22 cellular contexts compared by ENCODE assay signal in the genomic region with DNA sequence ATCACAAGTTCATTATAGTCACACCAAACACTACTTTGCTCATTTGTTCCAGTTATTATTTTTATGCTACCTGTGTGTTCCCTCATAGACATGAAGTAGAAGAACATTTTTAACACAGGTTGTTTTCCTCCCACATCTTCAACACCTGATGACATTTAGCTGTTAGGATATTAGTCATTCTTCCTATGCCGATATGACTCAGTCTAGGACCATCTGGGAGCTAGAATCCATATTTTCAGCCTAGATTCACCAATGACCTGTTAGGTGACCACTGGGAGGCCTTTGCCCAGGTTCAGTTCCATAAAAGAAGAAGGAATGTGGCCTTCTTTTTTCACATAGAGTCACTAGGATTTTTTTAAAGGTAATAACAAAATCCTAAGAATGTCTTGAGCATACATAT.
"Had no signal": no experiment of that assay in that cellular context is flagged by ENCODE, and none has a peak within 500 bp of the region (broad histone marks: within the 10 kb centered on the region; RNA-seq: fewer than 3 reads in every experiment).

No MANE protein-coding gene starts in this region.

- H3K4me3 ChIP-seq: coronary artery, gastroesophageal sphincter, heart left ventricle, left ventricle myocardium inferior, right atrium auricular region, suprapubic skin had no signal

- H3K4me3 Mint-ChIP-seq: activated CD4-positive, alpha-beta T cell treated with anti-CD3 and anti-CD28 coated beads, Interleukin-2, amount 10 ng/mL, durations not matched to agents 7 days and 5 days; activated naive CD4-positive, alpha-beta T cell treated with anti-CD3 and anti-CD28 coated beads, Interleukin-2, amount 10 ng/mL, durations not matched to agents 7 days and 5 days; activated naive CD8-positive, alpha-beta T cell treated with anti-CD3 and anti-CD28 coated beads, Interleukin-2, amount 50 U/mL, for 24 hours; memory B cell; neural crest cell; stimulated activated naive CD8-positive, alpha-beta T cell treated with anti-CD3 and anti-CD28 coated beads, Interleukin-15, Interleukin-2, amounts not matched to agents 100 ng/mL and 50 ng/mL, for 24 hours had no signal

- H3K27ac Mint-ChIP-seq: activated CD4-positive, alpha-beta T cell treated with anti-CD3 and anti-CD28 coated beads, Interleukin-2, amount 10 ng/mL, durations not matched to agents 7 days and 5 days; activated naive CD4-positive, alpha-beta T cell treated with anti-CD3 and anti-CD28 coated beads, Interleukin-2, amount 10 ng/mL, durations not matched to agents 7 days and 5 days; activated naive CD8-positive, alpha-beta T cell treated with anti-CD3 and anti-CD28 coated beads, Interleukin-2, amount 50 U/mL, for 24 hours; memory B cell; progenitor cell of endocrine pancreas; stimulated activated naive CD8-positive, alpha-beta T cell treated with anti-CD3 and anti-CD28 coated beads, Interleukin-15, Interleukin-2, amounts not matched to agents 100 ng/mL and 50 ng/mL, for 24 hours had no signal

- H3K4me1 ChIP-seq: gastroesophageal sphincter, heart left ventricle, left ventricle myocardium inferior, right atrium auricular region, suprapubic skin had no signal

- H3K9me3 Mint-ChIP-seq: activated CD4-positive, alpha-beta T cell treated with anti-CD3 and anti-CD28 coated beads, Interleukin-2, amount 10 ng/mL, durations not matched to agents 7 days and 5 days; activated naive CD4-positive, alpha-beta T cell treated with anti-CD3 and anti-CD28 coated beads, Interleukin-2, amount 10 ng/mL, durations not matched to agents 7 days and 5 days; activated naive CD8-positive, alpha-beta T cell treated with anti-CD3 and anti-CD28 coated beads, Interleukin-2, amount 50 U/mL, for 24 hours; memory B cell; neural crest cell; stimulated activated naive CD8-positive, alpha-beta T cell treated with anti-CD3 and anti-CD28 coated beads, Interleukin-15, Interleukin-2, amounts not matched to agents 100 ng/mL and 50 ng/mL, for 24 hours had no signal

- H3K27me3 ChIP-seq: brain microvascular endothelial cell, gastroesophageal sphincter, heart left ventricle, right atrium auricular region, suprapubic skin had no signal

- H3K27me3 Mint-ChIP-seq: activated CD4-positive, alpha-beta T cell treated with anti-CD3 and anti-CD28 coated beads, Interleukin-2, amount 10 ng/mL, durations not matched to agents 7 days and 5 days; activated naive CD4-positive, alpha-beta T cell treated with anti-CD3 and anti-CD28 coated beads, Interleukin-2, amount 10 ng/mL, durations not matched to agents 7 days and 5 days; activated naive CD8-positive, alpha-beta T cell treated with anti-CD3 and anti-CD28 coated beads, Interleukin-2, amount 50 U/mL, for 24 hours; stimulated activated naive CD8-positive, alpha-beta T cell treated with anti-CD3 and anti-CD28 coated beads, Interleukin-15, Interleukin-2, amounts not matched to agents 100 ng/mL and 50 ng/mL, for 24 hours had no signal

- DNase-seq: activated CD4-positive, alpha-beta T cell treated with anti-CD3 and anti-CD28 coated beads, Interleukin-2, amount 10 ng/mL, durations not matched to agents 7 days and 5 days; activated CD4-positive, CD25-positive, alpha-beta regulatory T cell; activated CD8-positive, alpha-beta memory T cell treated with anti-CD3 and anti-CD28 coated beads for 24 hours; activated CD8-positive, alpha-beta memory T cell treated with anti-CD3 and anti-CD28 coated beads, Interleukin-2, amount 50 U/mL, for 48 hours; activated effector memory CD4-positive, alpha-beta T cell treated with Interleukin-2 at 50 U/mL for 16 hours; activated naive CD4-positive, alpha-beta T cell treated with anti-CD3 and anti-CD28 coated beads, Interleukin-2, amount 10 ng/mL, durations not matched to agents 7 days and 5 days; activated naive CD8-positive, alpha-beta T cell treated with anti-CD3 and anti-CD28 coated beads, Interleukin-2, amount 50 U/mL, for 24 hours; activated T-cell treated with anti-CD3 and anti-CD28 coated beads, Interleukin-2, amount 50 U/mL, for 48 hours; anterior cingulate cortex; brain microvascular endothelial cell; heart left ventricle; left ventricle myocardium inferior; T-helper 9 cell had no signal

- H3K36me3 Mint-ChIP-seq: activated naive CD4-positive, alpha-beta T cell treated with anti-CD3 and anti-CD28 coated beads, Interleukin-2, amount 10 ng/mL, durations not matched to agents 7 days and 5 days had no signal

- H3K9me3 ChIP-seq: gastroesophageal sphincter, heart left ventricle, left ventricle myocardium inferior, right atrium auricular region, suprapubic skin had no signal

- H3K36me3 ChIP-seq: brain microvascular endothelial cell, gastroesophageal sphincter, heart left ventricle, left ventricle myocardium inferior, right atrium auricular region, suprapubic skin had no signal

- H3K27ac ChIP-seq: brain microvascular endothelial cell, coronary artery, gastroesophageal sphincter, heart left ventricle, left ventricle myocardium inferior, right atrium auricular region, suprapubic skin had no signal

- ATAC-seq: activated naive CD8-positive, alpha-beta T cell treated with anti-CD3 and anti-CD28 coated beads, Interleukin-2, amount 50 U/mL, for 24 hours; esophagus mucosa; gastroesophageal sphincter; heart left ventricle had no signal
